8 cellular contexts compared by ENCODE assay signal in the genomic region with DNA sequence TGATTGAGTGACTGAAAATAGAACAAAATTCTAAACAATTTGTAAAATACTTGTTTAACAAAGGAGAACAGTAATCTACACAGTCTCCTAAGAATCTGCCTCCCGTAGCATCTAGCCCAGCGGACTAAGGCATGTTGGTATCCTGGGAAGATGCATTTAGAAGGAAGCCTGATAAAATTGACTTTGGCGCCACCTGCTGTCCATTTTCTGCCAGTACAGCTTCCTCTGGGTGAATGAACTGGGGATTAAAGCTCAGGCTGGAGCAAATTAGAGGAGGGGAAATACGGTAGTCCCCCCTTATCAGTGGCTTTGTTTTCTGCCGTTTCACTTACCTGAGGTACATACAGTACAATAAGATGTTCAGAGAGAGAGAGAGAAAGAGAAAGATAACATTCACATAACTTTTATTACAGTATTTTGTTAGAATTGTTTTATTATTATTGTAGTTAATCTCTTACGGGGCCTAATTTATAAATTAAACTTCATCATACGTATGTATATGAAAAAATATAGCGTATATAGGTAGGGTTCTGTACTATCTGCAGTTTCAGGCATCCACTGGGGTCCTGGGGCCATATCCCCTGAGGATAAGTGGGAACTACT.
DNase-seq lines count a peak whose midpoint lies in the region; ATAC-seq and TF ChIP-seq lines count a peak whose summit lies in the region.

No MANE protein-coding gene starts in this region.

- peak; percentile 94 for TF ChIP-seq CTCF in progenitor cell of endocrine pancreas (IDR thresholded peaks at IDR 0.05; ENCODE audit: unreplicated experiment)

- H3K4me1 Mint-ChIP-seq in activated naive CD8-positive, alpha-beta T cell treated with anti-CD3 and anti-CD28 coated beads for 36 hours: peaks cover 3% of the 10 kb centered on the region
- H3K4me1 Mint-ChIP-seq in progenitor cell of endocrine pancreas (ENCODE audit: low read depth): peaks cover 14% of the 10 kb centered on the region

- DNase-seq in Ammon's horn (ENCODE audit: low spot score) (peak; percentile 81), LHCN-M2 (ENCODE audit: low read depth) (peak; percentile 70), SKM-1 (lab: John Stamatoyannopoulos, UW; ENCODE audit: unreplicated experiment) (peak; percentile 53), Right ventricle myocardium superior (peak; percentile 76), progenitor cell of endocrine pancreas (ENCODE audit: low spot score, unreplicated experiment) (peak; percentile 75)
- peak; percentile 36 for DNase-seq in activated naive CD8-positive, alpha-beta T cell treated with anti-CD3 and anti-CD28 coated beads for 36 hours

- H3K27me3 Mint-ChIP-seq in activated naive CD8-positive, alpha-beta T cell treated with anti-CD3 and anti-CD28 coated beads for 36 hours: peaks cover 15% of the 10 kb centered on the region
- no peaks in the 10 kb centered on the region for H3K27me3 Mint-ChIP-seq in progenitor cell of endocrine pancreas

- intact Hi-C loops in Right ventricle myocardium superior (cut with DNase I): loop anchor here (10.0 kb wide), 1 partner anchor 1970 kb away; no protein-coding TSS in a partner anchor

- H3K4me3 Mint-ChIP-seq in activated naive CD8-positive, alpha-beta T cell treated with anti-CD3 and anti-CD28 coated beads for 36 hours: no peak overlapping the region
- H3K4me3 Mint-ChIP-seq in progenitor cell of endocrine pancreas (ENCODE audit: low read depth): no peak overlapping the region

- H3K27ac Mint-ChIP-seq in activated naive CD8-positive, alpha-beta T cell treated with anti-CD3 and anti-CD28 coated beads for 36 hours: no peak overlapping the region
- H3K27ac Mint-ChIP-seq in progenitor cell of endocrine pancreas: no peak overlapping the region

- no peaks in the 10 kb centered on the region for H3K36me3 Mint-ChIP-seq in activated naive CD8-positive, alpha-beta T cell treated with anti-CD3 and anti-CD28 coated beads for 36 hours
- no peaks in the 10 kb centered on the region for H3K36me3 Mint-ChIP-seq in progenitor cell of endocrine pancreas (ENCODE audit: insufficient read depth)

- ATAC-seq in GM19043 (IDR thresholded peaks at IDR 0.05; ENCODE audit: low read depth, unreplicated experiment): peak; percentile 69
- peak; percentile 84 for ATAC-seq in Right ventricle myocardium superior (ENCODE audit: poor library complexity)
- ATAC-seq in HG03469 (IDR thresholded peaks at IDR 0.05; ENCODE audit: unreplicated experiment): no peak

- no peaks in the 10 kb centered on the region for H3K9me3 Mint-ChIP-seq in activated naive CD8-positive, alpha-beta T cell treated with anti-CD3 and anti-CD28 coated beads for 36 hours
- H3K9me3 Mint-ChIP-seq in progenitor cell of endocrine pancreas (ENCODE audit: low read depth): no peaks in the 10 kb centered on the region
